ENCODE assay signal across 20 cellular contexts in the genomic region with DNA sequence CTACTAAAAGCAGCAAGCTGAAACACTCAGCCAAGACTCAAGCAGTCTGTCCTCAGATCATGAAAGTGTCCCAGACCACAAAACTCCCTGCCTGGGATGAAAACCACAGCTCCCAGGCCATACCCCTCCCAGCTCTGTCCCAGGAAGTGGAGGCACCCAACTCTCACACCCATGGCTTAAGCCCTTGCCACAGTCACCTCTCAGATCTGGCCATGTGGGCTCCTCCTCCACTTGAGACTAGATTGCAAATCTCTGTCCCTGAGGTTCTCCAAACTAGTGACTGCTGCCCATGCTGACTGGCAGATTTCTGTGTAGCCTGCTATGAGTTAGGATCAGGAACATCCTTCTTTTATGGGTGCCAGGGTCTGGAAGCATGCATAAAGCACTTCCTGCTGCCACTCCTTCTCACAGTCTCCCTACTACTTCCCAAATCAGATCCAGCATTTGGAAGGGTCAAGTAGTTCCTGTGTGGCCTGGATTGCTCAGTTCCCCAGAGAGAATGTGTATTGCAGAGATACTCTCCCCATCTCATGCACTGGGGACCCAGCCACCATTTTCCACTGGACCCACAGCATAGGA. TPM values are rescaled to one million over a fixed set of nuclear protein-coding genes. Genes with fewer than 3 reads are reported as not detected.
"Had no signal": no experiment of that assay in that cellular context is flagged by ENCODE, and none has a peak within 500 bp of the region (broad histone marks: within the 10 kb centered on the region; RNA-seq: fewer than 3 reads in every experiment).

No MANE protein-coding gene starts in this region.

- H3K27ac ChIP-seq: brain microvascular endothelial cell, gastrocnemius medialis, heart left ventricle, neural progenitor cell, pancreas, right lobe of liver, stomach had no signal

- H3K36me3 ChIP-seq: brain microvascular endothelial cell, gastrocnemius medialis, heart left ventricle, neural progenitor cell, pancreas, right lobe of liver, stomach had no signal

- H3K27ac Mint-ChIP-seq: activated naive CD4-positive, alpha-beta T cell treated with anti-CD3 and anti-CD28 coated beads for 36 hours; naive thymus-derived CD4-positive, alpha-beta T cell; neural progenitor cell; stimulated activated effector memory CD8-positive, alpha-beta T cell treated with anti-CD3 and anti-CD28 coated beads, Interleukin-12 subunit alpha, Interleukin-12 subunit beta, amount 100 ng/mL, for 72 hours had no signal

- H3K4me1 ChIP-seq: gastrocnemius medialis, heart left ventricle, neural progenitor cell, pancreas, right lobe of liver, stomach had no signal

- DNase-seq: activated CD4-positive, alpha-beta T cell treated with anti-CD3 and anti-CD28 coated beads, Interleukin-2, amount 50 U/mL, for 1 hour; activated CD4-positive, CD25-positive, alpha-beta regulatory T cell treated with anti-CD3 and anti-CD28 coated beads, Interleukin-2, amount 50 U/mL, for 72 hours; activated CD8-positive, alpha-beta memory T cell treated with anti-CD3 and anti-CD28 coated beads, Interleukin-2, amount 50 U/mL, for 4 hours; activated naive CD4-positive, alpha-beta T cell treated with anti-CD3 and anti-CD28 coated beads for 36 hours; activated T-cell treated with anti-CD3 and anti-CD28 coated beads, Interleukin-2, amount 50 U/mL, for 4 hours; anterior cingulate cortex; brain microvascular endothelial cell; effector CD8-positive, alpha-beta T cell; gastrocnemius medialis; mammary epithelial cell; naive thymus-derived CD4-positive, alpha-beta T cell; pancreas; right lobe of liver; stimulated activated CD4-positive, alpha-beta T cell treated with anti-CD3 and anti-CD28 coated beads, Interleukin-4, amount 100 ng/mL, for 24 hours; stomach had no signal

- H3K36me3 Mint-ChIP-seq: naive thymus-derived CD4-positive, alpha-beta T cell; stimulated activated effector memory CD8-positive, alpha-beta T cell treated with anti-CD3 and anti-CD28 coated beads, Interleukin-12 subunit alpha, Interleukin-12 subunit beta, amount 100 ng/mL, for 72 hours had no signal

- H3K4me3 ChIP-seq: gastrocnemius medialis, heart left ventricle, neural progenitor cell, pancreas, right lobe of liver, smooth muscle cell, stomach had no signal

- H3K4me3 Mint-ChIP-seq: activated naive CD4-positive, alpha-beta T cell treated with anti-CD3 and anti-CD28 coated beads for 36 hours; activated T-cell treated with anti-CD3 and anti-CD28 coated beads, Interleukin-2, amount 50 U/mL, for 4 hours; central memory CD8-positive, alpha-beta T cell; naive thymus-derived CD4-positive, alpha-beta T cell; neural progenitor cell; stimulated activated effector memory CD8-positive, alpha-beta T cell treated with anti-CD3 and anti-CD28 coated beads, Interleukin-12 subunit alpha, Interleukin-12 subunit beta, amount 100 ng/mL, for 72 hours had no signal

- H3K9me3 ChIP-seq: gastrocnemius medialis, right lobe of liver had no signal

- H3K27me3 ChIP-seq: brain microvascular endothelial cell, gastrocnemius medialis, heart left ventricle, neural progenitor cell, right lobe of liver, stomach had no signal

- H3K4me1 Mint-ChIP-seq: central memory CD8-positive, alpha-beta T cell; naive thymus-derived CD4-positive, alpha-beta T cell; neural progenitor cell; stimulated activated effector memory CD8-positive, alpha-beta T cell treated with anti-CD3 and anti-CD28 coated beads, Interleukin-12 subunit alpha, Interleukin-12 subunit beta, amount 100 ng/mL, for 72 hours had no signal

RNA-seq across cellular contexts. Expression of a gene that starts 59.6 kb away (rescaled TPM):
- polyA plus RNA-seq: naive thymus-derived CD4-positive, alpha-beta T cell had no signal
